26 cellular contexts compared by ENCODE assay signal in genomic region chr6:17999430-17999829, GRCh38.
"Had no signal": no experiment of that assay in that cellular context is flagged by ENCODE, and none has a peak within 500 bp of the region (broad histone marks: within the 10 kb centered on the region; RNA-seq: fewer than 3 reads in every experiment).

No MANE protein-coding gene starts in this region.

- H3K27ac ChIP-seq: coronary artery, dorsolateral prefrontal cortex, esophagus squamous epithelium, gastrocnemius medialis, heart right ventricle, left lung, lower lobe of right lung had no signal

- H3K4me1 ChIP-seq: gastrocnemius medialis, heart right ventricle, left lung, lower lobe of right lung had no signal

- FAIRE-seq: colon, endometrium, islet of Langerhans, keratinocyte had no signal

- H3K36me3 ChIP-seq: esophagus squamous epithelium, gastrocnemius medialis, heart right ventricle, left lung, lower lobe of right lung had no signal

- H3K9me3 ChIP-seq: esophagus squamous epithelium, gastrocnemius medialis, heart right ventricle, left lung, lower lobe of right lung, mucosa of descending colon had no signal

- ATAC-seq: esophagus mucosa, gastrocnemius medialis, heart right ventricle, left cardiac atrium, left lung, left ventricle myocardium superior, lower lobe of right lung, mucosa of descending colon had no signal

- H3K4me3 ChIP-seq: coronary artery, dorsolateral prefrontal cortex, esophagus squamous epithelium, gastrocnemius medialis, heart right ventricle, left lung, lower lobe of right lung, mucosa of descending colon had no signal

- DNase-seq: dermis blood vessel endothelial cell; dorsolateral prefrontal cortex; effector CD4-positive, alpha-beta T cell; effector memory CD4-positive, alpha-beta T cell; erythroblast; esophagus squamous epithelium; foreskin fibroblast; foreskin melanocyte; gastrocnemius medialis; glutamatergic neuron; head of caudate nucleus; heart right ventricle; hippocampal formation; left cardiac atrium; left lung; left ventricle myocardium superior; lower lobe of right lung; mesenchymal stem cell; mucosa of descending colon; naive B cell had no signal

- H3K27me3 ChIP-seq: dorsolateral prefrontal cortex, esophagus squamous epithelium, gastrocnemius medialis, heart right ventricle, left lung had no signal
